ENCODE assay signal across 1 cellular context in genomic region chr12:118780939-118781338, GRCh38.
TF ChIP-seq lines count a peak whose summit lies in the region.

No MANE protein-coding gene starts in this region.

TF ChIP-seq in HepG2, 621 proteins besides CTCF, POLR2A, EP300 and RAD21 (continued from another document and continues in another):
- TF ChIP-seq ZNF414 (CRISPR knock-in tag; IDR thresholded peaks at IDR 0.05) (no peak), ZNF710 (CRISPR knock-in tag; IDR thresholded peaks at IDR 0.05; ENCODE audit: borderline replicate concordance) (peak; percentile 88), JARID2 (CRISPR knock-in tag; IDR thresholded peaks at IDR 0.05; ENCODE audit: insufficient replicate concordance) (no peak), HCFC1 (IDR thresholded peaks at IDR 0.05; ENCODE audit: low read depth, low read length) (no peak), ZNF124 (CRISPR knock-in tag; IDR thresholded peaks at IDR 0.05) (peak; percentile 64; the same call in 1 of the 2 replicates), REST (IDR thresholded peaks at IDR 0.05; ENCODE audit: borderline replicate concordance in 1 of 2, low read depth in 1 of 2, low read length in 2 of 2) (no peak), ZNF747 (CRISPR knock-in tag; IDR thresholded peaks at IDR 0.05; ENCODE audit: borderline replicate concordance) (no peak), ZBTB42 (CRISPR knock-in tag; IDR thresholded peaks at IDR 0.05) (no peak), PHF20 (CRISPR knock-in tag; IDR thresholded peaks at IDR 0.05) (no peak), PHF8 (CRISPR knock-in tag; IDR thresholded peaks at IDR 0.05) (no peak), DDIT3 (CRISPR knock-in tag; IDR thresholded peaks at IDR 0.05) (no peak), ZNF614 (CRISPR knock-in tag; IDR thresholded peaks at IDR 0.05; ENCODE audit: borderline replicate concordance) (peak; percentile 30; the same call in 1 of the 2 replicates), ZNF350 (CRISPR knock-in tag; IDR thresholded peaks at IDR 0.05; ENCODE audit: borderline replicate concordance, low read depth) (no peak), ATF2 (CRISPR knock-in tag; IDR thresholded peaks at IDR 0.05) (no peak), TMF1 (CRISPR knock-in tag; IDR thresholded peaks at IDR 0.05; ENCODE audit: low read depth) (no peak), ZNF224 (CRISPR knock-in tag; IDR thresholded peaks at IDR 0.05) (no peak), ZNF850 (CRISPR knock-in tag; conservative IDR thresholded peaks at IDR 0.05) (no peak), MAX (IDR thresholded peaks at IDR 0.05) (no peak), HIVEP1 (CRISPR knock-in tag; IDR thresholded peaks at IDR 0.05) (no peak), ZNF766 (CRISPR knock-in tag; IDR thresholded peaks at IDR 0.05; ENCODE audit: borderline replicate concordance) (no peak), CBFB (CRISPR knock-in tag; IDR thresholded peaks at IDR 0.05) (peak; percentile 38; the same call in 1 of the 2 replicates), IKZF1 (IDR thresholded peaks at IDR 0.05) (no peak), ZBTB44 (CRISPR knock-in tag; IDR thresholded peaks at IDR 0.05) (no peak), ZBTB14 (CRISPR knock-in tag; IDR thresholded peaks at IDR 0.05) (no peak), SRSF1 (optimal IDR thresholded peaks at IDR 0.05; ENCODE audit: low read depth, low read length) (no peak), ZNF609 (CRISPR knock-in tag; IDR thresholded peaks at IDR 0.05; ENCODE audit: borderline replicate concordance) (0 out of 2 replicates have a peak, but pooled peaks have one; percentile 30), TFE3 (CRISPR knock-in tag; IDR thresholded peaks at IDR 0.05) (no peak), PCBP1 (IDR thresholded peaks at IDR 0.05; ENCODE audit: borderline replicate concordance, low read depth, low read length) (no peak), POGZ (CRISPR knock-in tag; IDR thresholded peaks at IDR 0.05) (0 out of 2 replicates have a peak, but pooled peaks have one; percentile 21), NFAT5 (CRISPR knock-in tag; IDR thresholded peaks at IDR 0.05) (no peak), MAFK (conservative IDR thresholded peaks at IDR 0.05 in 1 of 2, IDR thresholded peaks at IDR 0.05 in 1 of 2; ENCODE audit: low read length in 2 of 2) (peak; percentile 84 to 88), ATAD3A (CRISPR knock-in tag; IDR thresholded peaks at IDR 0.05) (no peak), TEAD3 (CRISPR knock-in tag; optimal IDR thresholded peaks at IDR 0.05; ENCODE audit: borderline replicate concordance) (peak; percentile 46)
